Comparison of ENCODE assay signal across 1 cellular context in the genomic region with DNA sequence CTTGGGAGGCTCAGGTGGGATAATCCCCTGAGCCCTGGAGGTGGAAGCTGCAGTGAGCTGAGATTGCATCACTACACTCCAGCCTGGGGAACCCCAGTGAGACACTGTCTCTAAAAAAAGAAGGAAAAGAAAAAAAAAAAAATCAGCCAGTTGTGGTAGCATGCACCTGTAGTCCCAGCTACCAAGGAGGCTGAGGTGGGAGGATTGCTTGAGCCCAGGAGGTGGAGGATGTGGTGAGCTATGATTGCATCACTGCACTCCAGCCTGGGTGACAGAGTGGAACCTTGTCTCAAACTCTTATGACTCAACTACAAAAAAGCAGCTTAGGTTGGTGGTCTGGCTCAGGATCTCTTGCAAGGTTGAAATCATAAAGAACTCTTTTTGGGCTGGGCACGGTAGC.
A peak's percentile ranks its signal among the peaks of the same experiment; 100 is the strongest.
TF ChIP-seq lines count a peak whose summit lies in the region.

No MANE protein-coding gene starts in this region.

TF ChIP-seq in HepG2, 621 proteins besides CTCF, POLR2A, EP300 and RAD21:
- peak; percentile 41; the same call in 1 of the 2 replicates for TF ChIP-seq CEBPB (IDR thresholded peaks at IDR 0.05; ENCODE audit: borderline replicate concordance, low read depth, low read length)
- no peak for TF ChIP-seq ZNF562 (CRISPR knock-in tag; IDR thresholded peaks at IDR 0.05; ENCODE audit: borderline replicate concordance)
- TF ChIP-seq CEBPG (CRISPR knock-in tag; IDR thresholded peaks at IDR 0.05): peak; percentile 52
- TF ChIP-seq, protein P1, sequence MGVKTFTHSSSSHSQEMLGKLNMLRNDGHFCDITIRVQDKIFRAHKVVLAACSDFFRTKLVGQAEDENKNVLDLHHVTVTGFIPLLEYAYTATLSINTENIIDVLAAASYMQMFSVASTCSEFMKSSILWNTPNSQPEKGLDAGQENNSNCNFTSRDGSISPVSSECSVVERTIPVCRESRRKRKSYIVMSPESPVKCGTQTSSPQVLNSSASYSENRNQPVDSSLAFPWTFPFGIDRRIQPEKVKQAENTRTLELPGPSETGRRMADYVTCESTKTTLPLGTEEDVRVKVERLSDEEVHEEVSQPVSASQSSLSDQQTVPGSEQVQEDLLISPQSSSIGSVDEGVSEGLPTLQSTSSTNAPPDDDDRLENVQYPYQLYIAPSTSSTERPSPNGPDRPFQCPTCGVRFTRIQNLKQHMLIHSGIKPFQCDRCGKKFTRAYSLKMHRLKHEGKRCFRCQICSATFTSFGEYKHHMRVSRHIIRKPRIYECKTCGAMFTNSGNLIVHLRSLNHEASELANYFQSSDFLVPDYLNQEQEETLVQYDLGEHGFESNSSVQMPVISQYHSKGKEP (CRISPR knock-in tag; IDR thresholded peaks at IDR 0.05): no peak
- TF ChIP-seq TCF12 (IDR thresholded peaks at IDR 0.05): no peak
- no peak for TF ChIP-seq TCF12 (CRISPR knock-in tag; IDR thresholded peaks at IDR 0.05)
- no peak for TF ChIP-seq AKNA (CRISPR knock-in tag; IDR thresholded peaks at IDR 0.05; ENCODE audit: borderline replicate concordance)
- TF ChIP-seq ZNF792 (CRISPR knock-in tag; IDR thresholded peaks at IDR 0.05): no peak
- no peak for TF ChIP-seq SRY (CRISPR knock-in tag; IDR thresholded peaks at IDR 0.05)
- TF ChIP-seq, protein P2, sequence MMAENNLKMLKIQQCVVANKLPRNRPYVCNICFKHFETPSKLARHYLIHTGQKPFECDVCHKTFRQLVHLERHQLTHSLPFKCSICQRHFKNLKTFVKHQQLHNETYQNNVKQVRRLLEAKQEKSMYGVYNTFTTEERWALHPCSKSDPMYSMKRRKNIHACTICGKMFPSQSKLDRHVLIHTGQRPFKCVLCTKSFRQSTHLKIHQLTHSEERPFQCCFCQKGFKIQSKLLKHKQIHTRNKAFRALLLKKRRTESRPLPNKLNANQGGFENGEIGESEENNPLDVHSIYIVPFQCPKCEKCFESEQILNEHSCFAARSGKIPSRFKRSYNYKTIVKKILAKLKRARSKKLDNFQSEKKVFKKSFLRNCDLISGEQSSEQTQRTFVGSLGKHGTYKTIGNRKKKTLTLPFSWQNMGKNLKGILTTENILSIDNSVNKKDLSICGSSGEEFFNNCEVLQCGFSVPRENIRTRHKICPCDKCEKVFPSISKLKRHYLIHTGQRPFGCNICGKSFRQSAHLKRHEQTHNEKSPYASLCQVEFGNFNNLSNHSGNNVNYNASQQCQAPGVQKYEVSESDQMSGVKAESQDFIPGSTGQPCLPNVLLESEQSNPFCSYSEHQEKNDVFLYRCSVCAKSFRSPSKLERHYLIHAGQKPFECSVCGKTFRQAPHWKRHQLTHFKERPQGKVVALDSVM (CRISPR knock-in tag; IDR thresholded peaks at IDR 0.05): peak; percentile 92
- TF ChIP-seq RARG (CRISPR knock-in tag; IDR thresholded peaks at IDR 0.05; ENCODE audit: low read depth): no peak
- no peak for TF ChIP-seq EZH2 (conservative IDR thresholded peaks at IDR 0.05; ENCODE audit: low read depth, low read length)
- no peak for TF ChIP-seq ZNF672 (CRISPR knock-in tag; IDR thresholded peaks at IDR 0.05)
- no peak for TF ChIP-seq ATF1 (CRISPR knock-in tag; IDR thresholded peaks at IDR 0.05)
